9 cellular contexts compared by ENCODE assay signal in genomic region chr2:232838406-232838874, GRCh38. TPM values are rescaled to one million over a fixed set of nuclear protein-coding genes. Genes with fewer than 3 reads are reported as not detected.
DNase-seq lines count a peak whose midpoint lies in the region; ATAC-seq and TF ChIP-seq lines count a peak whose summit lies in the region.
"Had no signal": no experiment of that assay in that cellular context is flagged by ENCODE, and none has a peak within 500 bp of the region (broad histone marks: within the 10 kb centered on the region; RNA-seq: fewer than 3 reads in every experiment).

No MANE protein-coding gene starts in this region.

- H3K18ac ChIP-seq in mesenchymal stem cell (ENCODE audit: low read depth in 1 of 2, low read length in 2 of 2), result no peak overlapping the region

- no peak overlapping the region for H3K4ac ChIP-seq in mesenchymal stem cell (ENCODE audit: low read depth in 1 of 2, low read length in 2 of 2)

- no TSS peak for BruUV-seq in Calu3 (replicated peaks; lab: Mats Ljungman, UMichigan)

- H3K27me3 ChIP-seq in GM23338 (ENCODE audit: insufficient read depth), result no peaks in the 10 kb centered on the region
- no peaks in the 10 kb centered on the region for H3K27me3 ChIP-seq in OCI-LY3 (ENCODE audit: low read depth, low read length)
- no peaks in the 10 kb centered on the region for H3K27me3 ChIP-seq in mesenchymal stem cell (ENCODE audit: control insufficient read depth in 1 of 2, insufficient read depth in 1 of 2, low read length in 2 of 2)
- H3K27me3 ChIP-seq: heart left ventricle had no signal

- H3K23ac ChIP-seq in mesenchymal stem cell (ENCODE audit: low read length in 2 of 2), result no peak overlapping the region

- no peak overlapping the region for H2AK5ac ChIP-seq in mesenchymal stem cell (ENCODE audit: low read length, severe bottlenecking)

- DNase-seq in Calu3, result peak; percentile 63
- DNase-seq in GM23338 (ENCODE audit: low spot score), result peak; percentile 10
- DNase-seq in activated T-cell treated with anti-CD3 and anti-CD28 coated beads, Interleukin-2, amount 50 U/mL, for 4 hours, result peak; percentile 55
- DNase-seq in mesenchymal stem cell, result peak; percentile 43
- DNase-seq in hepatic stellate cell (ENCODE audit: low spot score), result no peak
- DNase-seq in mesothelial cell of epicardium (ENCODE audit: low spot score in 2 of 2, unreplicated experiment in 2 of 2), result no peak
- DNase-seq in lower leg skin (ENCODE audit: low spot score in 2 of 2), result no peak
- DNase-seq: heart left ventricle had no signal

- no peak overlapping the region for H4K91ac ChIP-seq in mesenchymal stem cell (ENCODE audit: low read length)

- H3K27me3 Mint-ChIP-seq in Calu3 (ENCODE audit: unreplicated experiment) (no peaks in the 10 kb centered on the region), GM23338 (ENCODE audit: insufficient read depth, low read depth, poor library complexity) (no peaks in the 10 kb centered on the region), mesothelial cell of epicardium (ENCODE audit: low read depth) (no peaks in the 10 kb centered on the region)
- H3K27me3 Mint-ChIP-seq in activated T-cell treated with anti-CD3 and anti-CD28 coated beads, Interleukin-2, amount 50 U/mL, for 4 hours (ENCODE audit: low read depth), result no peaks in the 10 kb centered on the region

- intact Hi-C loops in Calu3 (cut with micrococcal nuclease; ENCODE audit: unreplicated experiment) (no loop called here), lower leg skin (cut with DNase I; ENCODE audit: low total_unique reads) (no loop called here)

- H2BK15ac ChIP-seq in mesenchymal stem cell (ENCODE audit: low read depth, poor library complexity, severe bottlenecking), result no peak overlapping the region

- H2BK5ac ChIP-seq in mesenchymal stem cell (ENCODE audit: low read depth, low read length, poor library complexity, severe bottlenecking), result no peak overlapping the region

- H3K9me3 Mint-ChIP-seq in Calu3 (ENCODE audit: low read depth, unreplicated experiment), result no peaks in the 10 kb centered on the region
- no peaks in the 10 kb centered on the region for H3K9me3 Mint-ChIP-seq in GM23338
- no peaks in the 10 kb centered on the region for H3K9me3 Mint-ChIP-seq in activated T-cell treated with anti-CD3 and anti-CD28 coated beads, Interleukin-2, amount 50 U/mL, for 4 hours
- no peaks in the 10 kb centered on the region for H3K9me3 Mint-ChIP-seq in mesothelial cell of epicardium

- CTCF ChIA-PET in Calu3 (lab: Charles Lee), result interaction anchor here (0.9 kb wide), 1 partner anchor 220 kb away, joined by 3 read pairs; no protein-coding TSS in a partner anchor

- no peak for TF ChIP-seq CTCF in Calu3 (IDR thresholded peaks at IDR 0.05; ENCODE audit: unreplicated experiment)
- TF ChIP-seq CTCF in GM23338 (conservative IDR thresholded peaks at IDR 0.05; ENCODE audit: low read depth in 2 of 2), result no peak
- TF ChIP-seq CTCF in OCI-LY3 (IDR thresholded peaks at IDR 0.05; ENCODE audit: low read depth, low read length), result no peak
- no peak for TF ChIP-seq CTCF in mesothelial cell of epicardium (IDR thresholded peaks at IDR 0.05; ENCODE audit: unreplicated experiment)
- TF ChIP-seq CTCF in lower leg skin (IDR thresholded peaks at IDR 0.05), result no peak

- ATAC-seq in GM23338, result no peak
- ATAC-seq in activated T-cell treated with anti-CD3 and anti-CD28 coated beads, Interleukin-2, amount 50 U/mL, for 4 hours, result peak; percentile 83 to 86

- H3K9me2 ChIP-seq in GM23338 (ENCODE audit: insufficient read depth), result no peaks in the 10 kb centered on the region

- H3K4me1 Mint-ChIP-seq in Calu3 (ENCODE audit: low read depth, unreplicated experiment) (peaks cover 42% of the 10 kb centered on the region), GM23338 (peaks cover 12% of the 10 kb centered on the region; the same call in 2 of the 3 replicates), mesothelial cell of epicardium (peaks cover 9% of the 10 kb centered on the region)
- H3K4me1 Mint-ChIP-seq in activated T-cell treated with anti-CD3 and anti-CD28 coated beads, Interleukin-2, amount 50 U/mL, for 4 hours (ENCODE audit: low read depth), result peaks cover 31% of the 10 kb centered on the region

- no peaks in the 10 kb centered on the region for H3F3A ChIP-seq in GM23338 (replicated peaks; ENCODE audit: low read depth)

- H3K36me3 ChIP-seq in GM23338 (ENCODE audit: insufficient read depth) (peaks cover 38% of the 10 kb centered on the region; the same call in 1 of the 2 replicates), OCI-LY3 (replicated peaks; ENCODE audit: low read depth, low read length) (peaks cover 20% of the 10 kb centered on the region), mesenchymal stem cell (ENCODE audit: control insufficient read depth in 1 of 2, insufficient read depth in 2 of 2, low read depth in 1 of 2, low read length in 2 of 2) (peaks cover 23 to 74% of the 10 kb centered on the region in 2 experiments)

- H4K8ac ChIP-seq in mesenchymal stem cell (ENCODE audit: low read length), result no peak overlapping the region

- H3K9ac ChIP-seq in OCI-LY3 (ENCODE audit: low read length) (peak overlapping the region; percentile 37), mesenchymal stem cell (ENCODE audit: low read length) (no peak overlapping the region)

- H3K27ac Mint-ChIP-seq in Calu3 (ENCODE audit: unreplicated experiment), result peak overlapping the region; percentile 66
- peak overlapping the region; percentile 66 for H3K27ac Mint-ChIP-seq in GM23338
- H3K27ac Mint-ChIP-seq in mesothelial cell of epicardium, result no peak overlapping the region

- H2BK12ac ChIP-seq in mesenchymal stem cell (ENCODE audit: low read length in 2 of 2), result no peak overlapping the region

- H3K79me2 ChIP-seq in GM23338 (replicated peaks; ENCODE audit: insufficient read depth) (peaks cover 4% of the 10 kb centered on the region; the same call in 1 of the 2 replicates), OCI-LY3 (ENCODE audit: low read length) (no peaks in the 10 kb centered on the region)

- no peak overlapping the region for H3K14ac ChIP-seq in mesenchymal stem cell (ENCODE audit: low read length in 2 of 2)

- H3K9me3 ChIP-seq in OCI-LY3 (ENCODE audit: insufficient read depth, low read length) (no peaks in the 10 kb centered on the region), mesenchymal stem cell (ENCODE audit: control insufficient read depth, low read length) (no peaks in the 10 kb centered on the region)
- H3K9me3 ChIP-seq: heart left ventricle had no signal

- H3K4me3 Mint-ChIP-seq in Calu3 (ENCODE audit: low read depth, unreplicated experiment), result peak overlapping the region; percentile 30
- no peak overlapping the region for H3K4me3 Mint-ChIP-seq in GM23338
- no peak overlapping the region for H3K4me3 Mint-ChIP-seq in activated T-cell treated with anti-CD3 and anti-CD28 coated beads, Interleukin-2, amount 50 U/mL, for 4 hours
- H3K4me3 Mint-ChIP-seq in mesothelial cell of epicardium, result no peak overlapping the region

- peaks cover 15% of the 10 kb centered on the region for H4K20me1 ChIP-seq in GM23338 (replicated peaks; ENCODE audit: insufficient read depth)
- H4K20me1 ChIP-seq in OCI-LY3 (ENCODE audit: insufficient read depth, low read length), result no peaks in the 10 kb centered on the region

- H2AFZ ChIP-seq in GM23338 (no peak overlapping the region), OCI-LY3 (ENCODE audit: low read depth, low read length) (no peak overlapping the region; the same call in 1 of the 2 replicates), mesenchymal stem cell (ENCODE audit: low read depth, low read length) (no peak overlapping the region)

- H3K79me1 ChIP-seq in mesenchymal stem cell (replicated peaks; ENCODE audit: low read length, poor library complexity, severe bottlenecking), result peaks cover 33% of the 10 kb centered on the region

- H3K36me3 Mint-ChIP-seq in Calu3 (ENCODE audit: insufficient read depth, unreplicated experiment), result peaks cover 46% of the 10 kb centered on the region
- peaks cover 38% of the 10 kb centered on the region for H3K36me3 Mint-ChIP-seq in GM23338 (ENCODE audit: low read depth)
- H3K36me3 Mint-ChIP-seq in activated T-cell treated with anti-CD3 and anti-CD28 coated beads, Interleukin-2, amount 50 U/mL, for 4 hours (ENCODE audit: insufficient read depth), result peaks cover 50% of the 10 kb centered on the region
- peaks cover 38% of the 10 kb centered on the region for H3K36me3 Mint-ChIP-seq in mesothelial cell of epicardium

- H3K4me2 ChIP-seq in GM23338 (0 out of 2 replicates have a peak overlapping the region, but pooled peaks have one; percentile 32), OCI-LY3 (ENCODE audit: low read length) (peak overlapping the region; percentile 72), mesenchymal stem cell (ENCODE audit: low read length, poor library complexity, severe bottlenecking) (no peak overlapping the region)

- no peak overlapping the region for H3K27ac ChIP-seq in GM23338 (ENCODE audit: low read depth)
- H3K27ac ChIP-seq in OCI-LY3 (ENCODE audit: low read length), result peak overlapping the region; percentile 66
- H3K27ac ChIP-seq in mesenchymal stem cell (ENCODE audit: low read length, poor library complexity, severe bottlenecking), result peak overlapping the region; percentile 38

- no peak overlapping the region for H2BK120ac ChIP-seq in mesenchymal stem cell (ENCODE audit: low read depth, low read length)

- WGBS in mesenchymal stem cell, result 78% methylated on average over 2 of the region's 2 CpGs
- WGBS in lower leg skin, 2 donors, result 45% methylated on average over 2 of the region's 2 CpGs

- no peak overlapping the region for H3K4me3 ChIP-seq in GM23338
- peak overlapping the region; percentile 50 for H3K4me3 ChIP-seq in OCI-LY3 (ENCODE audit: low read length)
- no peak overlapping the region for H3K4me3 ChIP-seq in mesenchymal stem cell (ENCODE audit: insufficient read depth in 1 of 2, low read depth in 1 of 2, low read length in 2 of 2)
- H3K4me3 ChIP-seq in lower leg skin (ENCODE audit: low read depth, poor library complexity, severe bottlenecking), result no peak overlapping the region
- H3K4me3 ChIP-seq: heart left ventricle had no signal

- H3K4me1 ChIP-seq in GM23338 (ENCODE audit: insufficient read depth), result 0 out of 2 replicates have a peak, but pooled peaks cover 3% of the 10 kb centered on the region
- peaks cover 17% of the 10 kb centered on the region for H3K4me1 ChIP-seq in OCI-LY3 (ENCODE audit: low read length)
- peaks cover 4% of the 10 kb centered on the region for H3K4me1 ChIP-seq in mesenchymal stem cell (ENCODE audit: control insufficient read depth, insufficient read depth, low read depth, low read length)

- no peak for TF ChIP-seq POLR2A in lower leg skin (IDR thresholded peaks at IDR 0.05)

RNA-seq across cellular contexts. Expression of gene SNORC, which starts 31.6 kb away (rescaled TPM):
- 4.3 and 5.0 TPM in 2 replicates for total RNA-seq in Calu3 (2022)
- total RNA-seq in GM23338 (2014; rRNA removed; shearing (Covaris generic)), result 0.62 and 0.80 TPM in 2 replicates
- polyA plus RNA-seq in GM23338 (2016; fragmentation: Nextera tagmentation; extraction: Ambion mirVana), result 1.6 and 1.9 TPM in 2 replicates
- 1 to 10 TPM; 1.2 to 1.7 (median 1.4) TPM for total RNA-seq in activated T-cell treated with anti-CD3 and anti-CD28 coated beads, Interleukin-2, amount 50 U/mL, for 4 hours
- 0.95 TPM for polyA plus RNA-seq in mesenchymal stem cell (2013, experiment 1 of 2)
- polyA plus RNA-seq in mesenchymal stem cell (2013, experiment 2 of 2), result 0.90 TPM
- 3.4 to 6.0 TPM (median 4.1 TPM) in 3 replicates for total RNA-seq in mesothelial cell of epicardium
- total RNA-seq in lower leg skin, result 10 to 100 TPM in 3 of 4 donors, 1 to 10 TPM in 1; 2.5 to 27.2 (median 14.1) TPM

Comparison
In these comparisons a context has a peak if more than half of its experiments do, and no peak if none do; other contexts are left out.
1. DNase-seq: peak in Calu3 (single experiment), GM23338 (single experiment), activated T-cell treated with anti-CD3 and anti-CD28 coated beads, Interleukin-2, amount 50 U/mL, for 4 hours (single experiment) and mesenchymal stem cell (single experiment); none in hepatic stellate cell (single experiment), mesothelial cell of epicardium (0 of 2) and lower leg skin (0 of 2).